ENCODE assay signal across 9 cellular contexts in genomic region chr1:110495926-110496600, GRCh38. TPM values are rescaled to one million over a fixed set of nuclear protein-coding genes. Genes with fewer than 3 reads are reported as not detected.
A peak's percentile ranks its signal among the peaks of the same experiment; 100 is the strongest.
DNase-seq lines count a peak whose midpoint lies in the region; ATAC-seq, FAIRE-seq and TF ChIP-seq lines count a peak whose summit lies in the region.
"Had no signal": no experiment of that assay in that cellular context is flagged by ENCODE, and none has a peak within 500 bp of the region (broad histone marks: within the 10 kb centered on the region; RNA-seq: fewer than 3 reads in every experiment).

No MANE protein-coding gene starts in this region.

- H2AFZ ChIP-seq in KMS-11 (ENCODE audit: low read depth), result no peak overlapping the region

- H3K4me3 ChIP-seq in KMS-11 (IDR thresholded peaks at IDR 0.05; ENCODE audit: insufficient read depth, low read depth, low read length) (no peak overlapping the region), esophagus muscularis mucosa (no peak overlapping the region)

- H3K36me3 ChIP-seq in KMS-11 (ENCODE audit: insufficient read depth), result no peaks in the 10 kb centered on the region
- H3K36me3 ChIP-seq in esophagus muscularis mucosa, result no peaks in the 10 kb centered on the region

- H3K4me1 ChIP-seq in KMS-11 (ENCODE audit: low read depth, poor library complexity, severe bottlenecking) (no peaks in the 10 kb centered on the region), esophagus muscularis mucosa (peaks cover 0 to 19% (median 15%) of the 10 kb centered on the region in 4 donors)

- peak; percentile 77 for TF ChIP-seq CTCF in KMS-11 (conservative IDR thresholded peaks at IDR 0.05; ENCODE audit: low read depth, low read length)
- peak; percentile 87 to 94 (median 92) for TF ChIP-seq CTCF in esophagus muscularis mucosa (IDR thresholded peaks at IDR 0.05)
- TF ChIP-seq CTCF in nephron progenitor cell (IDR thresholded peaks at IDR 0.05), result peak; percentile 97

- H3K36me3 Mint-ChIP-seq in nephron progenitor cell (ENCODE audit: low read depth), result no peaks in the 10 kb centered on the region

- H3K27me3 ChIP-seq in KMS-11 (ENCODE audit: insufficient read depth, low read depth), result no peaks in the 10 kb centered on the region
- peaks cover 0 to 7% (median 0%) of the 10 kb centered on the region in 4 donors for H3K27me3 ChIP-seq in esophagus muscularis mucosa

- no peak overlapping the region for H3K9ac ChIP-seq in KMS-11

- no peak for TF ChIP-seq EP300 in esophagus muscularis mucosa (IDR thresholded peaks at IDR 0.05)

- 20% methylated on average over 8 of the region's 8 CpGs for WGBS in esophagus muscularis mucosa

- H4K20me1 ChIP-seq in KMS-11 (ENCODE audit: insufficient read depth), result no peaks in the 10 kb centered on the region

- no peak for TF ChIP-seq POLR2A in esophagus muscularis mucosa (IDR thresholded peaks at IDR 0.05; ENCODE audit: low read depth)

- no peak overlapping the region for H3K4me2 ChIP-seq in KMS-11

- H3K27ac ChIP-seq in KMS-11 (no peak overlapping the region), esophagus muscularis mucosa (replicated peaks in 1 of 4) (no peak overlapping the region)

- intact Hi-C loops in esophagus muscularis mucosa (cut with DNase I), result loop anchor here (5.0 to 10.0 kb wide), 4 partner anchors 34 to 291 kb away; no protein-coding TSS in a partner anchor

- H3K9me3 Mint-ChIP-seq in nephron progenitor cell, result no peaks in the 10 kb centered on the region

- H3K27ac Mint-ChIP-seq in nephron progenitor cell, result no peak overlapping the region

- no peak for ATAC-seq in GM21737 (IDR thresholded peaks at IDR 0.05; ENCODE audit: unreplicated experiment)

- DNase-seq in OCI-M1 (lab: John Stamatoyannopoulos, UW), result peak; percentile 87
- peak; percentile 92 for DNase-seq in activated CD8-positive, alpha-beta memory T cell treated with anti-CD3 and anti-CD28 coated beads, Interleukin-2, amount 50 U/mL, for 48 hours
- DNase-seq in esophagus muscularis mucosa (ENCODE audit: extremely low spot score), result no peak
- peak; percentile 89 for DNase-seq in nephron progenitor cell
- DNase-seq in stimulated activated naive CD4-positive, alpha-beta T cell (lab: John Stamatoyannopoulos, UW), result peak; percentile 42 to 77 (median 61)

- peaks cover 15% of the 10 kb centered on the region for H3K27me3 Mint-ChIP-seq in nephron progenitor cell (ENCODE audit: low read depth, poor library complexity)

- H3K4me3 Mint-ChIP-seq in nephron progenitor cell, result no peak overlapping the region

- no peaks in the 10 kb centered on the region for H3K79me2 ChIP-seq in KMS-11 (ENCODE audit: insufficient read depth, low read depth)

- peak; percentile 68 for FAIRE-seq in G401.6 (lab: Jason Lieb, UNC)
- FAIRE-seq: endometrium had no signal

- H3K9me3 ChIP-seq in esophagus muscularis mucosa, result no peaks in the 10 kb centered on the region

- peaks cover 17% of the 10 kb centered on the region for H3K4me1 Mint-ChIP-seq in nephron progenitor cell

RNA-seq across cellular contexts. Expression of gene KCNA10, which starts 22.9 kb away (rescaled TPM):
- under 1 TPM in 1 of 4 donors, not detected in 3; 0.23 TPM for total RNA-seq in esophagus muscularis mucosa

RNA-seq across cellular contexts. Expression of gene PROK1, which starts 45.1 kb away (rescaled TPM):
- total RNA-seq in esophagus muscularis mucosa, result not detected
